In genomic region chr2:42430188-42430587, GRCh38 we compare ENCODE assay signal across 21 cellular contexts.
DNase-seq lines count a peak whose midpoint lies in the region; ATAC-seq, FAIRE-seq and TF ChIP-seq lines count a peak whose summit lies in the region.
"Had no signal": no experiment of that assay in that cellular context is flagged by ENCODE, and none has a peak within 500 bp of the region (broad histone marks: within the 10 kb centered on the region; RNA-seq: fewer than 3 reads in every experiment).

No MANE protein-coding gene starts in this region.

- H3K4me3 ChIP-seq in A549 (no peak overlapping the region), GM23338 (no peak overlapping the region), HEK293 (ENCODE audit: low read depth, low read length) (no peak overlapping the region)
- H3K4me3 ChIP-seq: BLaER1 treated with 17β-estradiol and CSF1 and Interleukin-3, amounts not matched to agents 10 nM and 100 nM had no signal

- H3K9me3 Mint-ChIP-seq in GM23338, result no peaks in the 10 kb centered on the region
- H3K9me3 Mint-ChIP-seq: CD4-positive, alpha-beta T cell; CD8-positive, alpha-beta T cell had no signal

- H3K36me3 ChIP-seq in GM23338 (ENCODE audit: insufficient read depth), result no peaks in the 10 kb centered on the region
- H3K36me3 ChIP-seq in HEK293 (ENCODE audit: control insufficient read depth in 2 of 2, insufficient read depth in 1 of 2, low read length in 2 of 2), result no peaks in the 10 kb centered on the region; a peak in 1 of 3 replicates
- H3K36me3 ChIP-seq: BLaER1 treated with 17β-estradiol and CSF1 and Interleukin-3, amounts not matched to agents 10 nM and 100 nM had no signal

- no peak overlapping the region for H3K27ac ChIP-seq in A549
- peak overlapping the region; percentile 64 for H3K27ac ChIP-seq in GM23338 (ENCODE audit: low read depth)
- H3K27ac ChIP-seq in HEK293 (ENCODE audit: extremely low read depth, low read depth, low read length), result no peak overlapping the region
- H3K27ac ChIP-seq: BLaER1 treated with 17β-estradiol and CSF1 and Interleukin-3, amounts not matched to agents 10 nM and 100 nM; C4-2B had no signal

- TF ChIP-seq CTCF in A549 (IDR thresholded peaks at IDR 0.05) (no peak), GM23338 (conservative IDR thresholded peaks at IDR 0.05; ENCODE audit: low read depth in 2 of 2) (no peak), HEK293 (tag by site-specific recombination; IDR thresholded peaks at IDR 0.05) (no peak)

- H3F3A ChIP-seq in GM23338 (replicated peaks; ENCODE audit: low read depth), result no peaks in the 10 kb centered on the region; the same call in 1 of the 2 replicates

- H3K27me3 ChIP-seq in GM23338 (ENCODE audit: insufficient read depth), result no peaks in the 10 kb centered on the region
- H3K27me3 ChIP-seq: BLaER1 treated with 17β-estradiol and CSF1 and Interleukin-3, amounts not matched to agents 10 nM and 100 nM had no signal

- H3K27me3 Mint-ChIP-seq in GM23338 (ENCODE audit: insufficient read depth, low read depth, poor library complexity), result no peaks in the 10 kb centered on the region
- H3K27me3 Mint-ChIP-seq: CD4-positive, alpha-beta T cell had no signal

- H3K9me3 ChIP-seq in A549 (no peaks in the 10 kb centered on the region), HEK293 (ENCODE audit: control insufficient read depth, insufficient read depth, low read depth, low read length) (no peaks in the 10 kb centered on the region)
- H3K9me3 ChIP-seq: BLaER1 treated with 17β-estradiol and CSF1 and Interleukin-3, amounts not matched to agents 10 nM and 100 nM; Caco-2 had no signal

- ATAC-seq in A549, result no peak
- no peak for ATAC-seq in GM23338
- ATAC-seq in HG03139 (IDR thresholded peaks at IDR 0.05; ENCODE audit: unreplicated experiment), result no peak
- ATAC-seq: CD8-positive, alpha-beta T cell had no signal

- peaks cover 57% of the 10 kb centered on the region for H3K79me2 ChIP-seq in GM23338 (replicated peaks; ENCODE audit: insufficient read depth)

- no peak for TF ChIP-seq RAD21 in A549 (conservative IDR thresholded peaks at IDR 0.05 in 1 of 2, IDR thresholded peaks at IDR 0.05 in 1 of 2)

- no peaks in the 10 kb centered on the region; the same call in 2 of the 3 replicates for H3K36me3 Mint-ChIP-seq in GM23338 (ENCODE audit: low read depth)
- H3K36me3 Mint-ChIP-seq: CD8-positive, alpha-beta T cell had no signal

- peaks cover 14% of the 10 kb centered on the region for H4K20me1 ChIP-seq in GM23338 (replicated peaks; ENCODE audit: insufficient read depth)
- H4K20me1 ChIP-seq: BLaER1 treated with 17β-estradiol and CSF1 and Interleukin-3, amounts not matched to agents 10 nM and 100 nM had no signal

- H3K4me2 ChIP-seq in A549, result no peak overlapping the region
- no peak overlapping the region for H3K4me2 ChIP-seq in GM23338

- POLR2A ChIA-PET in A549 (lab: Yijun Ruan, JAX), result no interaction called here
- POLR2A ChIA-PET in HEK293 (lab: Yijun Ruan, JAX), result no interaction called here

- no peak overlapping the region for H3K27ac Mint-ChIP-seq in GM23338
- H3K27ac Mint-ChIP-seq: B cell; CD4-positive, alpha-beta T cell; CD8-positive, alpha-beta T cell had no signal

- TF ChIP-seq POLR2A in A549 (IDR thresholded peaks at IDR 0.05; ENCODE audit: low read length), result no peak

- no peaks in the 10 kb centered on the region for H3K9me2 ChIP-seq in GM23338 (ENCODE audit: insufficient read depth)

- CTCF ChIA-PET in A549 (lab: Yijun Ruan, JAX), result interaction anchor here (0.6 to 1.2 kb wide), 2 partner anchors 19 to 27 kb away, joined by 3 to 5 read pairs; no protein-coding TSS in a partner anchor
- CTCF ChIA-PET in HEK293 (lab: Yijun Ruan, JAX), result no interaction called here

- H2AFZ ChIP-seq in GM23338, result no peak overlapping the region

- WGBS in A549 (ENCODE audit: missing lambda C conversion rate), result 95% methylated on average over 4 of the region's 4 CpGs

- TF ChIP-seq EP300 in A549 (IDR thresholded peaks at IDR 0.05), result no peak

- DNase-seq in A549 (ENCODE audit: low read depth in 1 of 2, low spot score in 1 of 2) (no peak), GM23338 (ENCODE audit: low spot score) (no peak), NCI-H510A (lab: John Stamatoyannopoulos, UW) (no peak)
- DNase-seq: 8988T; AML-193; Caco-2; Calu3; CD4-positive, alpha-beta T cell; CD8-positive, alpha-beta T cell; DMS79 treated with DMSO at 0.1 percent for 48 hours; GF-D8 had no signal

- no peak overlapping the region for H3K4me3 Mint-ChIP-seq in GM23338
- H3K4me3 Mint-ChIP-seq: B cell; CD4-positive, alpha-beta T cell; CD8-positive, alpha-beta T cell had no signal

- no peak for FAIRE-seq in A549 (lab: Jason Lieb, UNC)
- FAIRE-seq: A204.1, D721Med, G401.6, GM12891, GM19239 had no signal

- peaks cover 3% of the 10 kb centered on the region; the same call in 1 of the 3 replicates for H3K4me1 Mint-ChIP-seq in GM23338
- H3K4me1 Mint-ChIP-seq: B cell had no signal

- H3K4me1 ChIP-seq in A549 (no peaks in the 10 kb centered on the region), GM23338 (ENCODE audit: insufficient read depth) (no peaks in the 10 kb centered on the region; the same call in 1 of the 2 replicates), HEK293 (ENCODE audit: control insufficient read depth, insufficient read depth, low read length) (0 out of 2 replicates have a peak, but pooled peaks cover 7% of the 10 kb centered on the region)

TF ChIP-seq in A549, 52 proteins besides CTCF, POLR2A, EP300 and RAD21:
- TF ChIP-seq PHF8 (IDR thresholded peaks at IDR 0.05; ENCODE audit: borderline replicate concordance, low read depth), result no peak
- TF ChIP-seq CEBPB (IDR thresholded peaks at IDR 0.05), result no peak
- TF ChIP-seq ZC3H11A (IDR thresholded peaks at IDR 0.05), result peak; percentile 96
- TF ChIP-seq ATOH8 (CRISPR knock-in tag; IDR thresholded peaks at IDR 0.05; ENCODE audit: low read depth), result no peak

TF ChIP-seq in GM23338, 12 proteins besides CTCF, POLR2A, EP300 and RAD21 (continues in another document):
- no peak for TF ChIP-seq ZNF331 (CRISPR knock-in tag; IDR thresholded peaks at IDR 0.05; ENCODE audit: low read depth)

TF ChIP-seq in HEK293, 187 proteins besides CTCF, POLR2A, EP300 and RAD21 (continues in another document):
- peak; percentile 45; the same call in 1 of the 2 replicates for TF ChIP-seq ZFP37 (tag by site-specific recombination; IDR thresholded peaks at IDR 0.05)
- peak; percentile 90 for TF ChIP-seq ZNF426 (tag by site-specific recombination; IDR thresholded peaks at IDR 0.05)
- no peak for TF ChIP-seq ZNF112 (tag by site-specific recombination; IDR thresholded peaks at IDR 0.05)
- no peak for TF ChIP-seq EGR2 (tag by site-specific recombination; IDR thresholded peaks at IDR 0.05; ENCODE audit: low read depth)
- TF ChIP-seq SALL2 (tag by site-specific recombination; IDR thresholded peaks at IDR 0.05; ENCODE audit: borderline replicate concordance), result no peak
- peak; percentile 70; the same call in 1 of the 2 replicates for TF ChIP-seq ZNF560 (tag by site-specific recombination; IDR thresholded peaks at IDR 0.05; ENCODE audit: borderline replicate concordance)
- TF ChIP-seq PRDM10 (tag by site-specific recombination; IDR thresholded peaks at IDR 0.05), result no peak
- TF ChIP-seq AEBP2 (tag by site-specific recombination; IDR thresholded peaks at IDR 0.05; ENCODE audit: borderline replicate concordance), result 0 out of 2 replicates have a peak, but pooled peaks have one; percentile 13
- peak; percentile 82 for TF ChIP-seq ZNF555 (tag by site-specific recombination; conservative IDR thresholded peaks at IDR 0.05)
- TF ChIP-seq ZNF510 (tag by site-specific recombination; IDR thresholded peaks at IDR 0.05; ENCODE audit: insufficient replicate concordance), result peak; percentile 83

Comparison
In these comparisons a context has a peak if more than half of its experiments do, and no peak if none do; other contexts are left out.
1. Of the 5 proteins assayed by ChIP-seq in both HEK293 and A549: peak only in HEK293: REST; only in A549: none; in both: none; in neither: 4.